In genomic region chr3:149479621-149480325, GRCh38 we compare ENCODE assay signal across 10 cellular contexts. TPM values are rescaled to one million over a fixed set of nuclear protein-coding genes. Genes with fewer than 3 reads are reported as not detected.
DNase-seq lines count a peak whose midpoint lies in the region; ATAC-seq and TF ChIP-seq lines count a peak whose summit lies in the region.
"Had no signal": no experiment of that assay in that cellular context is flagged by ENCODE, and none has a peak within 500 bp of the region (broad histone marks: within the 10 kb centered on the region; RNA-seq: fewer than 3 reads in every experiment).

No MANE protein-coding gene starts in this region.

- WGBS in esophagus squamous epithelium, 2 donors = 65 to 71% methylated on average over 13 of the region's 14 CpGs

- peak overlapping the region; percentile 43 to 75 (median 66) for H3K27ac ChIP-seq in esophagus squamous epithelium

- H3K4me3 ChIP-seq in esophagus squamous epithelium = no peak overlapping the region

- POLR2A ChIA-PET in GM10248 (lab: Yijun Ruan, JAX) = no interaction called here

- H3K27me3 Mint-ChIP-seq in nephron (ENCODE audit: low read depth) = no peaks in the 10 kb centered on the region

- H3K36me3 Mint-ChIP-seq in nephron (ENCODE audit: low read depth) = no peaks in the 10 kb centered on the region

- H3K4me1 Mint-ChIP-seq in nephron = peaks cover 52% of the 10 kb centered on the region

- no peak for TF ChIP-seq POLR2A in esophagus squamous epithelium (IDR thresholded peaks at IDR 0.05)

- no peaks in the 10 kb centered on the region for H3K27me3 ChIP-seq in esophagus squamous epithelium

- intact Hi-C loops in esophagus squamous epithelium (cut with DNase I) = loop anchor here (5.0 to 10.0 kb wide), 2 partner anchors 87 to 115 kb away; no protein-coding TSS in a partner anchor

- H3K4me1 ChIP-seq in esophagus squamous epithelium = peaks cover 6 to 50% (median 6%) of the 10 kb centered on the region in 3 donors

- ATAC-seq in GM19397 (IDR thresholded peaks at IDR 0.05; ENCODE audit: unreplicated experiment) = no peak
- no peak for ATAC-seq in HG02610 (IDR thresholded peaks at IDR 0.05; ENCODE audit: unreplicated experiment)

- TF ChIP-seq CTCF in esophagus squamous epithelium (IDR thresholded peaks at IDR 0.05) (no peak), nephron (IDR thresholded peaks at IDR 0.05; ENCODE audit: unreplicated experiment in 3 of 3) (no peak), GM10248 (IDR thresholded peaks at IDR 0.05; ENCODE audit: control extremely low read depth, extremely low read depth, low read depth, missing control alignments) (no peak)

- H3K4me3 Mint-ChIP-seq in nephron = no peak overlapping the region

- no peaks in the 10 kb centered on the region for H3K9me3 ChIP-seq in esophagus squamous epithelium

- H3K27ac Mint-ChIP-seq in nephron = peak overlapping the region; percentile 79 to 87 (median 86)
- H3K27ac Mint-ChIP-seq: activated T-helper 2 cell treated with anti-CD3 and anti-CD28 coated beads, Interferon-gamma antibody, Interleukin-2, Interleukin-4, amounts not matched to agents 10 μg/mL and 5 μg/mL and 100 μg/mL, durations not matched to agents 14 hours and 24 hours and 36 hours had no signal

- no peaks in the 10 kb centered on the region for H3K36me3 ChIP-seq in esophagus squamous epithelium

- DNase-seq in A172 (ENCODE audit: low spot score) (peak; percentile 52), SHP77 (lab: John Stamatoyannopoulos, UW) (peak; percentile 62 to 70), esophagus squamous epithelium (lab: John Stamatoyannopoulos, UW) (no peak), GM10248 (ENCODE audit: extremely low spot score) (no peak), AG08395 (ENCODE audit: low spot score) (no peak)

- no peaks in the 10 kb centered on the region for H3K9me3 Mint-ChIP-seq in nephron
- H3K9me3 Mint-ChIP-seq: activated T-helper 2 cell treated with anti-CD3 and anti-CD28 coated beads, Interferon-gamma antibody, Interleukin-2, Interleukin-4, amounts not matched to agents 10 μg/mL and 5 μg/mL and 100 μg/mL, durations not matched to agents 14 hours and 24 hours and 36 hours had no signal

- CTCF ChIA-PET in GM10248 (lab: Yijun Ruan, JAX) = interaction anchor here (0.6 to 2.9 kb wide), 22 partner anchors 7 to 1064 kb away, joined by 3 to 13 read pairs (median 3); no protein-coding TSS in a partner anchor

RNA-seq across cellular contexts. Expression of gene TM4SF4, which starts 5.3 kb away (rescaled TPM):
- not detected in 2 replicates for total RNA-seq in A172 (2014; rRNA removed; shearing (Covaris generic))
- total RNA-seq in esophagus squamous epithelium = not detected
- total RNA-seq: activated T-helper 2 cell treated with anti-CD3 and anti-CD28 coated beads, Interferon-gamma antibody, Interleukin-2, Interleukin-4, amounts not matched to agents 10 μg/mL and 5 μg/mL and 100 μg/mL, durations not matched to agents 14 hours and 24 hours and 36 hours; ureter had no signal

Comparison
In these comparisons a context has a peak if more than half of its experiments do, and no peak if none do; other contexts are left out.
1. DNase-seq: peak in A172 (single experiment) and SHP77 (2 of 2); none in esophagus squamous epithelium (single experiment), GM10248 (single experiment) and AG08395 (single experiment).